In genomic region chr2:237602409-237602808, GRCh38 we compare ENCODE assay signal across 22 cellular contexts. TPM values are rescaled to one million over a fixed set of nuclear protein-coding genes. Genes with fewer than 3 reads are reported as not detected.
A peak's percentile ranks its signal among the peaks of the same experiment; 100 is the strongest.
DNase-seq lines count a peak whose midpoint lies in the region; ATAC-seq and TF ChIP-seq lines count a peak whose summit lies in the region.
"Had no signal": no experiment of that assay in that cellular context is flagged by ENCODE, and none has a peak within 500 bp of the region (broad histone marks: within the 10 kb centered on the region; RNA-seq: fewer than 3 reads in every experiment).

No MANE protein-coding gene starts in this region.

- H3K4me3 ChIP-seq in MM.1S (ENCODE audit: low read length): no peak overlapping the region
- H3K4me3 ChIP-seq: esophagus muscularis mucosa, HAP-1, K562, thoracic aorta had no signal

- no peaks in the 10 kb centered on the region for H3K9me2 ChIP-seq in MM.1S (replicated peaks; ENCODE audit: insufficient read depth, low read length)

- no peaks in the 10 kb centered on the region for H3K36me3 Mint-ChIP-seq in stimulated activated naive CD8-positive, alpha-beta T cell treated with anti-CD3 and anti-CD28 coated beads, Interleukin-15, Interleukin-2, amounts not matched to agents 100 ng/mL and 50 ng/mL, for 24 hours (ENCODE audit: low read depth)
- H3K36me3 Mint-ChIP-seq in immature natural killer cell: no peaks in the 10 kb centered on the region
- H3K36me3 Mint-ChIP-seq: activated naive CD4-positive, alpha-beta T cell treated with anti-CD3 and anti-CD28 coated beads, Interleukin-2, amount 10 ng/mL, durations not matched to agents 7 days and 5 days had no signal

- H3K27me3 ChIP-seq in MM.1S (replicated peaks; ENCODE audit: insufficient read depth, low read length): no peaks in the 10 kb centered on the region
- H3K27me3 ChIP-seq: esophagus muscularis mucosa had no signal

- H3K36me3 ChIP-seq in MM.1S (replicated peaks; ENCODE audit: insufficient read depth, low read length): no peaks in the 10 kb centered on the region
- H3K36me3 ChIP-seq: esophagus muscularis mucosa, HAP-1, thoracic aorta had no signal

- H3K9me3 Mint-ChIP-seq in stimulated activated naive CD8-positive, alpha-beta T cell treated with anti-CD3 and anti-CD28 coated beads, Interleukin-15, Interleukin-2, amounts not matched to agents 100 ng/mL and 50 ng/mL, for 24 hours: no peaks in the 10 kb centered on the region
- H3K9me3 Mint-ChIP-seq in stimulated activated naive CD8-positive, alpha-beta T cell treated with anti-CD3 and anti-CD28 coated beads, Interleukin-15, amount 100 ng/mL, for 72 hours: no peaks in the 10 kb centered on the region
- peaks cover 0 to 2% (median 0%) of the 10 kb centered on the region in 6 donors for H3K9me3 Mint-ChIP-seq in immature natural killer cell
- H3K9me3 Mint-ChIP-seq: activated naive CD4-positive, alpha-beta T cell treated with anti-CD3 and anti-CD28 coated beads, Interleukin-2, amount 10 ng/mL, durations not matched to agents 7 days and 5 days; nephron had no signal

- DNase-seq in stimulated activated naive CD8-positive, alpha-beta T cell treated with anti-CD3 and anti-CD28 coated beads, Interleukin-15, amount 100 ng/mL, for 72 hours: no peak
- DNase-seq in MM.1S (no peak), immature natural killer cell (no peak), iPS-NIHi7 (ENCODE audit: extremely low spot score) (no peak), NCI-H2029 (lab: John Stamatoyannopoulos, UW) (no peak)
- DNase-seq: activated CD4-positive, alpha-beta T cell treated with anti-CD3 and anti-CD28 coated beads, Interleukin-2, amount 50 U/mL, for 4 hours; activated naive CD4-positive, alpha-beta T cell treated with anti-CD3 and anti-CD28 coated beads, Interleukin-2, amount 10 ng/mL, durations not matched to agents 7 days and 5 days; cerebellar nuclear complex; effector CD8-positive, alpha-beta T cell; mesenchymal stem cell; NCI-H187; NCI-H748 treated with DMSO at 0.1 percent for 48 hours; SW 1271 had no signal

- H3F3A ChIP-seq in MM.1S (ENCODE audit: insufficient read depth, low read length): no peaks in the 10 kb centered on the region

- no peaks in the 10 kb centered on the region for H3K9me3 ChIP-seq in MM.1S (replicated peaks; ENCODE audit: insufficient read depth, low read length)
- H3K9me3 ChIP-seq: esophagus muscularis mucosa, HAP-1, thoracic aorta had no signal

- TF ChIP-seq CTCF in MM.1S (IDR thresholded peaks at IDR 0.05; ENCODE audit: low read length): no peak

- H3K4me3 Mint-ChIP-seq in stimulated activated naive CD8-positive, alpha-beta T cell treated with anti-CD3 and anti-CD28 coated beads, Interleukin-15, Interleukin-2, amounts not matched to agents 100 ng/mL and 50 ng/mL, for 24 hours: no peak overlapping the region
- no peak overlapping the region for H3K4me3 Mint-ChIP-seq in stimulated activated naive CD8-positive, alpha-beta T cell treated with anti-CD3 and anti-CD28 coated beads, Interleukin-15, amount 100 ng/mL, for 72 hours
- H3K4me3 Mint-ChIP-seq in immature natural killer cell: no peak overlapping the region
- H3K4me3 Mint-ChIP-seq: activated naive CD4-positive, alpha-beta T cell treated with anti-CD3 and anti-CD28 coated beads, Interleukin-2, amount 10 ng/mL, durations not matched to agents 7 days and 5 days; nephron had no signal

- peak overlapping the region; percentile 89; the same call in 1 of the 2 replicates for H3K27ac ChIP-seq in MM.1S (ENCODE audit: low read length)
- H3K27ac ChIP-seq: HL-60 had no signal

- no peaks in the 10 kb centered on the region for H3K79me2 ChIP-seq in MM.1S (ENCODE audit: low read length)

- H3K4me1 ChIP-seq in MM.1S (ENCODE audit: low read length): peaks cover 36% of the 10 kb centered on the region
- H3K4me1 ChIP-seq: HAP-1 had no signal

- no peak overlapping the region for H3K4me2 ChIP-seq in MM.1S (ENCODE audit: low read depth, low read length)

- H2AFZ ChIP-seq in MM.1S (ENCODE audit: low read length): no peak overlapping the region

- H3K4me1 Mint-ChIP-seq in stimulated activated naive CD8-positive, alpha-beta T cell treated with anti-CD3 and anti-CD28 coated beads, Interleukin-15, Interleukin-2, amounts not matched to agents 100 ng/mL and 50 ng/mL, for 24 hours (ENCODE audit: low read depth): peaks cover 21% of the 10 kb centered on the region
- H3K4me1 Mint-ChIP-seq in stimulated activated naive CD8-positive, alpha-beta T cell treated with anti-CD3 and anti-CD28 coated beads, Interleukin-15, amount 100 ng/mL, for 72 hours: peaks cover 29% of the 10 kb centered on the region
- H3K4me1 Mint-ChIP-seq in immature natural killer cell: peaks cover 19 to 21% of the 10 kb centered on the region in 2 donors

- H3K27me3 Mint-ChIP-seq in stimulated activated naive CD8-positive, alpha-beta T cell treated with anti-CD3 and anti-CD28 coated beads, Interleukin-15, Interleukin-2, amounts not matched to agents 100 ng/mL and 50 ng/mL, for 24 hours: no peaks in the 10 kb centered on the region
- no peaks in the 10 kb centered on the region for H3K27me3 Mint-ChIP-seq in stimulated activated naive CD8-positive, alpha-beta T cell treated with anti-CD3 and anti-CD28 coated beads, Interleukin-15, amount 100 ng/mL, for 72 hours
- peaks cover 3 to 6% (median 3%) of the 10 kb centered on the region in 3 donors for H3K27me3 Mint-ChIP-seq in immature natural killer cell (ENCODE audit: low read depth in 3 of 3)

- H3K27ac Mint-ChIP-seq in stimulated activated naive CD8-positive, alpha-beta T cell treated with anti-CD3 and anti-CD28 coated beads, Interleukin-15, Interleukin-2, amounts not matched to agents 100 ng/mL and 50 ng/mL, for 24 hours: peak overlapping the region; percentile 45
- peak overlapping the region in 1 of 2 donors; percentile 44 for H3K27ac Mint-ChIP-seq in stimulated activated naive CD8-positive, alpha-beta T cell treated with anti-CD3 and anti-CD28 coated beads, Interleukin-15, amount 100 ng/mL, for 72 hours
- peak overlapping the region; percentile 65 to 98 (median 88) for H3K27ac Mint-ChIP-seq in immature natural killer cell
- H3K27ac Mint-ChIP-seq: nephron had no signal

- no peak for ATAC-seq in stimulated activated naive CD8-positive, alpha-beta T cell treated with anti-CD3 and anti-CD28 coated beads, Interleukin-15, amount 100 ng/mL, for 72 hours
- no peak for ATAC-seq in GM19395 (IDR thresholded peaks at IDR 0.05; ENCODE audit: unreplicated experiment)
- ATAC-seq: K562, Right ventricle myocardium inferior had no signal

- no peaks in the 10 kb centered on the region for H4K20me1 ChIP-seq in MM.1S (ENCODE audit: insufficient read depth, low read length)

- H3K9ac ChIP-seq in MM.1S (ENCODE audit: low read length): no peak overlapping the region

RNA-seq across cellular contexts. Expression of gene RAB17, which starts 11.9 kb away (rescaled TPM):
- not detected for polyA plus RNA-seq in immature natural killer cell
- polyA plus RNA-seq: K562 had no signal

RNA-seq across cellular contexts. Expression of gene LRRFIP1, which starts 25.0 kb away (rescaled TPM):
- polyA plus RNA-seq in immature natural killer cell: 100 to 1,000 TPM in 1 of 3 donors, 10 to 100 TPM in 2; 62.5 to 137 (median 80.0) TPM

RNA-seq across cellular contexts. Expression of gene PRLH, which starts 36.0 kb away (rescaled TPM):
- polyA plus RNA-seq in immature natural killer cell: not detected
- polyA plus RNA-seq: K562 had no signal
